8 cellular contexts compared by ENCODE assay signal in the genomic region with DNA sequence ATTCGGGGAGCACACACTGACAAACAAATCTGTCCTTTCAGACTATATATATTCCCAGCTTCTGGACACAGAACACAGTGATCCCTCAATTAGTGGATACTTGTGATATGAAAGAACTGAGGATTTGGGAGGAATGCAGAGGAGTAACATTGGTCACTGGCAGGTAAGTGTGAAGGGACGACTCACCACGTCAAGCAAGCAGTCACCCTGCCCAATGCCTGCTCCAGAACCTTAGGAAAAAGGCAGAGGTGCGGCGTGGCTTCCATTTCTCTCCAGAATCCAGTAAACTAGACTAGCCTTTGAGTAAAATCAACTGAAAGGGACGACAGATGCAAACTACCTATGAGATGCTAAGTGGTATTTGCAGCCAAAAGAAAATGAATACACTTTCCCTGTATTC. TPM values are rescaled to one million over a fixed set of nuclear protein-coding genes. Genes with fewer than 3 reads are reported as not detected.
DNase-seq lines count a peak whose midpoint lies in the region; ATAC-seq and TF ChIP-seq lines count a peak whose summit lies in the region.

No MANE protein-coding gene starts in this region.

- H3K4me2 ChIP-seq in OCI-LY3 (ENCODE audit: low read length): peak overlapping the region; percentile 91

- peaks cover 28% of the 10 kb centered on the region for H4K20me1 ChIP-seq in OCI-LY3 (ENCODE audit: insufficient read depth, low read length)

- H3K27ac ChIP-seq in CD8-positive, alpha-beta memory T cell (ENCODE audit: low read depth, low read length): no peak overlapping the region
- H3K27ac ChIP-seq in OCI-LY3 (ENCODE audit: low read length): no peak overlapping the region
- H3K27ac ChIP-seq in neutrophil: peak overlapping the region; percentile 95

- H2AFZ ChIP-seq in OCI-LY3 (ENCODE audit: low read depth, low read length): no peak overlapping the region

- H3K36me3 ChIP-seq in CD8-positive, alpha-beta memory T cell (ENCODE audit: insufficient read depth, low read length): peaks cover 2% of the 10 kb centered on the region
- H3K36me3 ChIP-seq in OCI-LY3 (replicated peaks; ENCODE audit: low read depth, low read length) (peaks cover 9% of the 10 kb centered on the region), endocrine pancreas (ENCODE audit: control insufficient read depth, insufficient read depth, low read length) (no peaks in the 10 kb centered on the region), neutrophil (peaks cover 10% of the 10 kb centered on the region)

- POLR2A ChIA-PET in CD8-positive, alpha-beta memory T cell (lab: Charles Lee): interaction anchor here (1.2 kb wide), 1 partner anchor 9 kb away, joined by 4 read pairs; no protein-coding TSS in a partner anchor

- no peak for ATAC-seq in HG03378 (IDR thresholded peaks at IDR 0.05; ENCODE audit: unreplicated experiment)

- peaks cover 35 to 57% (median 45%) of the 10 kb centered on the region in 3 donors for H3K4me1 Mint-ChIP-seq in CD8-positive, alpha-beta memory T cell

- H3K27me3 Mint-ChIP-seq in CD8-positive, alpha-beta memory T cell: peaks cover 2 to 6% of the 10 kb centered on the region in 2 donors

- no peaks in the 10 kb centered on the region for H3K9me3 Mint-ChIP-seq in CD8-positive, alpha-beta memory T cell

- peak overlapping the region; percentile 99 for H3K4me3 ChIP-seq in CD8-positive, alpha-beta memory T cell (ENCODE audit: low read length)
- H3K4me3 ChIP-seq in OCI-LY3 (ENCODE audit: low read length): peak overlapping the region; percentile 82
- H3K4me3 ChIP-seq in endocrine pancreas (ENCODE audit: control insufficient read depth, insufficient read depth, low read length): peak overlapping the region; percentile 83
- peak overlapping the region; percentile 63 to 97 for H3K4me3 ChIP-seq in neutrophil (ENCODE audit: low read depth in 1 of 2, low read length in 1 of 2)

- no peak for TF ChIP-seq CTCF in OCI-LY3 (IDR thresholded peaks at IDR 0.05; ENCODE audit: low read depth, low read length)
- TF ChIP-seq CTCF in neutrophil (IDR thresholded peaks at IDR 0.05): no peak

- no peaks in the 10 kb centered on the region for H3K9me3 ChIP-seq in CD8-positive, alpha-beta memory T cell (ENCODE audit: low read length)
- H3K9me3 ChIP-seq in OCI-LY3 (ENCODE audit: insufficient read depth, low read length) (no peaks in the 10 kb centered on the region), endocrine pancreas (ENCODE audit: control insufficient read depth, low read length) (no peaks in the 10 kb centered on the region), neutrophil (no peaks in the 10 kb centered on the region)

- CTCF ChIA-PET in CD8-positive, alpha-beta memory T cell (lab: Charles Lee): interaction anchor here (1.4 kb wide), 1 partner anchor 9 kb away, joined by 12 read pairs; no protein-coding TSS in a partner anchor

- no peak for DNase-seq in CD8-positive, alpha-beta memory T cell
- DNase-seq in NCI-H1105 (lab: John Stamatoyannopoulos, UW) (no peak), hypothalamus (lab: John Stamatoyannopoulos, UW) (no peak), GM19240 (ENCODE audit: insufficient read length, low spot score) (no peak)

- H3K79me2 ChIP-seq in OCI-LY3 (ENCODE audit: low read length): peaks cover 52% of the 10 kb centered on the region

- H3K9ac ChIP-seq in OCI-LY3 (ENCODE audit: low read length): peak overlapping the region; percentile 81
- peak overlapping the region; percentile 69 for H3K9ac ChIP-seq in endocrine pancreas (ENCODE audit: control insufficient read depth, insufficient read depth, low read length)

- peaks cover 22% of the 10 kb centered on the region for H3K4me1 ChIP-seq in CD8-positive, alpha-beta memory T cell (ENCODE audit: insufficient read depth, low read length)
- peaks cover 10% of the 10 kb centered on the region for H3K4me1 ChIP-seq in OCI-LY3 (ENCODE audit: low read length)
- H3K4me1 ChIP-seq in endocrine pancreas (ENCODE audit: control insufficient read depth, insufficient read depth, low read length): peaks cover 8% of the 10 kb centered on the region
- H3K4me1 ChIP-seq in neutrophil (ENCODE audit: control insufficient read depth in 1 of 2, insufficient read depth in 1 of 2, low read depth in 1 of 2, low read length in 1 of 2): peaks cover 44 to 47% of the 10 kb centered on the region in 2 experiments

- peak overlapping the region; percentile 89 to 98 (median 91) for H3K4me3 Mint-ChIP-seq in CD8-positive, alpha-beta memory T cell

- peaks cover 3 to 26% (median 4%) of the 10 kb centered on the region in 3 donors for H3K36me3 Mint-ChIP-seq in CD8-positive, alpha-beta memory T cell

- H3K27ac Mint-ChIP-seq in CD8-positive, alpha-beta memory T cell: peak overlapping the region; percentile 70 to 94 (median 92)

- H3K27me3 ChIP-seq in CD8-positive, alpha-beta memory T cell (ENCODE audit: insufficient read depth, low read length, poor library complexity, severe bottlenecking): no peaks in the 10 kb centered on the region
- H3K27me3 ChIP-seq in OCI-LY3 (ENCODE audit: low read depth, low read length) (no peaks in the 10 kb centered on the region), endocrine pancreas (ENCODE audit: control insufficient read depth, insufficient read depth, low read length) (no peaks in the 10 kb centered on the region), neutrophil (no peaks in the 10 kb centered on the region)

RNA-seq across cellular contexts. Expression of a gene that starts 1.1 kb away (rescaled TPM):
- 10 to 100 TPM; 32.7 to 33.5 TPM for total RNA-seq in CD8-positive, alpha-beta memory T cell
- polyA plus RNA-seq in CD8-positive, alpha-beta memory T cell: 8.7 TPM
